In the genomic region with DNA sequence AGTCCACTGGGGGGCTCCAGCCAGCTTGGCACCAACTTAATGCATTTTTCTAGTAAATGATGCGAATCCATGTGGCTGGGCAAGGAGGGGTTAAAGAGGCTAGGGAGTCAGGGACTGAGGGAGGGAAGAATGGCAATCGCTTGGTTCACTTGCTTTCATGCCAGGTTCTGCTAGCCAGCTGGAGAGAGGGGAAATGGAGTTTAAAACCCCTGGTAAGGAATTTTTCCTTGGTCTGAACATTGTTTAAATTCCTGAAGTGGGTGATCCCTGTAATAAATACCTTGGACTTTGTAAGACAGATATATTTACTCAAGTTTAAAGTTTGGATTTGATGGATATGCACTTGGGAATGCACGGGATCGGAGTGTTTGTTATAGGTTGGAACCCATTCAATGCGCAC, we compare ENCODE assay signal across 22 cellular contexts. TPM values are rescaled to one million over a fixed set of nuclear protein-coding genes. Genes with fewer than 3 reads are reported as not detected.
DNase-seq lines count a peak whose midpoint lies in the region; ATAC-seq and TF ChIP-seq lines count a peak whose summit lies in the region.
"Had no signal": no experiment of that assay in that cellular context is flagged by ENCODE, and none has a peak within 500 bp of the region (broad histone marks: within the 10 kb centered on the region; RNA-seq: fewer than 3 reads in every experiment).

No MANE protein-coding gene starts in this region.

- CTCF ChIA-PET in activated CD8-positive, alpha-beta T cell treated with anti-CD3 and anti-CD28 coated beads for 36 hours (lab: Charles Lee), result no interaction called here

- intact Hi-C loops in activated T-helper 2 cell treated with anti-CD3 and anti-CD28 coated beads, Interferon-gamma antibody, Interleukin-2, Interleukin-4, amounts not matched to agents 10 μg/mL and 5 μg/mL and 100 μg/mL, durations not matched to agents 14 hours and 24 hours and 36 hours (cut with micrococcal nuclease), result no loop called here
- intact Hi-C loops in activated CD8-positive, alpha-beta T cell treated with anti-CD3 and anti-CD28 coated beads for 36 hours (cut with micrococcal nuclease), result loop anchor here (10.0 kb wide), 1 partner anchor 59 kb away; no protein-coding TSS in a partner anchor

- no peaks in the 10 kb centered on the region for H3K36me3 Mint-ChIP-seq in activated T-helper 2 cell treated with anti-CD3 and anti-CD28 coated beads, Interferon-gamma antibody, Interleukin-2, Interleukin-4, amounts not matched to agents 10 μg/mL and 5 μg/mL and 100 μg/mL, durations not matched to agents 14 hours and 24 hours and 36 hours (ENCODE audit: low read depth)
- no peaks in the 10 kb centered on the region for H3K36me3 Mint-ChIP-seq in activated CD8-positive, alpha-beta T cell treated with anti-CD3 and anti-CD28 coated beads for 36 hours (ENCODE audit: low read depth)
- H3K36me3 Mint-ChIP-seq: naive B cell had no signal

- no peak overlapping the region for H3K27ac Mint-ChIP-seq in activated T-helper 2 cell treated with anti-CD3 and anti-CD28 coated beads, Interferon-gamma antibody, Interleukin-2, Interleukin-4, amounts not matched to agents 10 μg/mL and 5 μg/mL and 100 μg/mL, durations not matched to agents 14 hours and 24 hours and 36 hours
- H3K27ac Mint-ChIP-seq in activated CD8-positive, alpha-beta T cell treated with anti-CD3 and anti-CD28 coated beads for 36 hours, result no peak overlapping the region
- H3K27ac Mint-ChIP-seq: activated CD4-positive, alpha-beta T cell treated with anti-CD3 and anti-CD28 coated beads, Interleukin-2, amount 10 ng/mL, durations not matched to agents 7 days and 5 days; CD4-positive, alpha-beta T cell; naive B cell had no signal

- H3K9me3 Mint-ChIP-seq in activated T-helper 2 cell treated with anti-CD3 and anti-CD28 coated beads, Interferon-gamma antibody, Interleukin-2, Interleukin-4, amounts not matched to agents 10 μg/mL and 5 μg/mL and 100 μg/mL, durations not matched to agents 14 hours and 24 hours and 36 hours, result no peaks in the 10 kb centered on the region
- no peaks in the 10 kb centered on the region for H3K9me3 Mint-ChIP-seq in activated CD8-positive, alpha-beta T cell treated with anti-CD3 and anti-CD28 coated beads for 36 hours
- H3K9me3 Mint-ChIP-seq: activated CD4-positive, alpha-beta T cell treated with anti-CD3 and anti-CD28 coated beads, Interleukin-2, amount 10 ng/mL, durations not matched to agents 7 days and 5 days; CD4-positive, alpha-beta T cell; naive B cell had no signal

- ATAC-seq in SK-N-SH treated with all-trans-retinoic acid at 6 μM for 48 hours (peak; percentile 5; the same call in 1 of the 3 replicates), HG03097 (IDR thresholded peaks at IDR 0.05; ENCODE audit: low FRiP score, unreplicated experiment) (no peak)
- ATAC-seq in activated CD8-positive, alpha-beta T cell treated with anti-CD3 and anti-CD28 coated beads for 36 hours, result no peak

- DNase-seq in A172 (ENCODE audit: low spot score) (peak; percentile 65), H4 (ENCODE audit: low spot score) (peak; percentile 35), kidney tubule cell (ENCODE audit: low spot score) (peak; percentile 48), cerebellar cortex (ENCODE audit: low spot score) (no peak)
- no peak for DNase-seq in activated T-helper 2 cell treated with anti-CD3 and anti-CD28 coated beads, Interferon-gamma antibody, Interleukin-2, Interleukin-4, amounts not matched to agents 10 μg/mL and 5 μg/mL and 100 μg/mL, durations not matched to agents 14 hours and 24 hours and 36 hours (ENCODE audit: low spot score)
- DNase-seq in activated CD8-positive, alpha-beta T cell treated with anti-CD3 and anti-CD28 coated beads for 36 hours, result no peak
- DNase-seq: 8988T; activated CD4-positive, alpha-beta T cell treated with anti-CD3 and anti-CD28 coated beads, Interleukin-2, amount 10 ng/mL, durations not matched to agents 7 days and 5 days; activated naive CD4-positive, alpha-beta T cell treated with anti-CD3 and anti-CD28 coated beads, Interleukin-2, amount 50 U/mL, for 16 hours; CD4-positive, alpha-beta T cell; dermis blood vessel endothelial cell; DMS79; naive B cell; NCI-H2081; NCI-H526; PC-9; posterior cingulate gyrus; stimulated activated naive CD4-positive, alpha-beta T cell treated with Interleukin-2 at 50 U/mL for 16 hours; trophoblast cell had no signal

- POLR2A ChIA-PET in activated CD8-positive, alpha-beta T cell treated with anti-CD3 and anti-CD28 coated beads for 36 hours (lab: Charles Lee), result no interaction called here

- no peaks in the 10 kb centered on the region for H3K27me3 Mint-ChIP-seq in activated T-helper 2 cell treated with anti-CD3 and anti-CD28 coated beads, Interferon-gamma antibody, Interleukin-2, Interleukin-4, amounts not matched to agents 10 μg/mL and 5 μg/mL and 100 μg/mL, durations not matched to agents 14 hours and 24 hours and 36 hours (ENCODE audit: low read depth)
- H3K27me3 Mint-ChIP-seq in activated CD8-positive, alpha-beta T cell treated with anti-CD3 and anti-CD28 coated beads for 36 hours, result peaks cover 6% of the 10 kb centered on the region
- H3K27me3 Mint-ChIP-seq: CD4-positive, alpha-beta T cell; naive B cell had no signal

- no peaks in the 10 kb centered on the region for H3K4me1 Mint-ChIP-seq in activated T-helper 2 cell treated with anti-CD3 and anti-CD28 coated beads, Interferon-gamma antibody, Interleukin-2, Interleukin-4, amounts not matched to agents 10 μg/mL and 5 μg/mL and 100 μg/mL, durations not matched to agents 14 hours and 24 hours and 36 hours (ENCODE audit: low read depth)
- no peaks in the 10 kb centered on the region for H3K4me1 Mint-ChIP-seq in activated CD8-positive, alpha-beta T cell treated with anti-CD3 and anti-CD28 coated beads for 36 hours (ENCODE audit: low read depth)
- H3K4me1 Mint-ChIP-seq: activated CD4-positive, alpha-beta T cell treated with anti-CD3 and anti-CD28 coated beads, Interleukin-2, amount 10 ng/mL, durations not matched to agents 7 days and 5 days; naive B cell had no signal

- H3K4me3 Mint-ChIP-seq in activated T-helper 2 cell treated with anti-CD3 and anti-CD28 coated beads, Interferon-gamma antibody, Interleukin-2, Interleukin-4, amounts not matched to agents 10 μg/mL and 5 μg/mL and 100 μg/mL, durations not matched to agents 14 hours and 24 hours and 36 hours (ENCODE audit: low read depth), result no peak overlapping the region
- no peak overlapping the region for H3K4me3 Mint-ChIP-seq in activated CD8-positive, alpha-beta T cell treated with anti-CD3 and anti-CD28 coated beads for 36 hours
- H3K4me3 Mint-ChIP-seq: activated CD4-positive, alpha-beta T cell treated with anti-CD3 and anti-CD28 coated beads, Interleukin-2, amount 10 ng/mL, durations not matched to agents 7 days and 5 days; CD4-positive, alpha-beta T cell; naive B cell had no signal

- no peak for TF ChIP-seq CTCF in activated CD8-positive, alpha-beta T cell treated with anti-CD3 and anti-CD28 coated beads for 36 hours (IDR thresholded peaks at IDR 0.05)

TF ChIP-seq in SK-N-SH treated with all-trans-retinoic acid at 6 μM for 48 hours, 23 proteins besides CTCF, POLR2A, EP300 and RAD21 (continues in another document):
- TF ChIP-seq, protein P1, sequence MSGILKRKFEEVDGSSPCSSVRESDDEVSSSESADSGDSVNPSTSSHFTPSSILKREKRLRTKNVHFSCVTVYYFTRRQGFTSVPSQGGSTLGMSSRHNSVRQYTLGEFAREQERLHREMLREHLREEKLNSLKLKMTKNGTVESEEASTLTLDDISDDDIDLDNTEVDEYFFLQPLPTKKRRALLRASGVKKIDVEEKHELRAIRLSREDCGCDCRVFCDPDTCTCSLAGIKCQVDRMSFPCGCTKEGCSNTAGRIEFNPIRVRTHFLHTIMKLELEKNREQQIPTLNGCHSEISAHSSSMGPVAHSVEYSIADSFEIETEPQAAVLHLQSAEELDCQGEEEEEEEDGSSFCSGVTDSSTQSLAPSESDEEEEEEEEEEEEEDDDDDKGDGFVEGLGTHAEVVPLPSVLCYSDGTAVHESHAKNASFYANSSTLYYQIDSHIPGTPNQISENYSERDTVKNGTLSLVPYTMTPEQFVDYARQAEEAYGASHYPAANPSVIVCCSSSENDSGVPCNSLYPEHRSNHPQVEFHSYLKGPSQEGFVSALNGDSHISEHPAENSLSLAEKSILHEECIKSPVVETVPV (CRISPR knock-in tag; IDR thresholded peaks at IDR 0.05), result no peak
- TF ChIP-seq TCF4 (CRISPR knock-in tag; IDR thresholded peaks at IDR 0.05; ENCODE audit: borderline replicate concordance) (no peak), TOX (CRISPR knock-in tag; IDR thresholded peaks at IDR 0.05; ENCODE audit: borderline replicate concordance) (no peak), SNAI2 (CRISPR knock-in tag; IDR thresholded peaks at IDR 0.05) (no peak)
- TF ChIP-seq, protein P2, sequence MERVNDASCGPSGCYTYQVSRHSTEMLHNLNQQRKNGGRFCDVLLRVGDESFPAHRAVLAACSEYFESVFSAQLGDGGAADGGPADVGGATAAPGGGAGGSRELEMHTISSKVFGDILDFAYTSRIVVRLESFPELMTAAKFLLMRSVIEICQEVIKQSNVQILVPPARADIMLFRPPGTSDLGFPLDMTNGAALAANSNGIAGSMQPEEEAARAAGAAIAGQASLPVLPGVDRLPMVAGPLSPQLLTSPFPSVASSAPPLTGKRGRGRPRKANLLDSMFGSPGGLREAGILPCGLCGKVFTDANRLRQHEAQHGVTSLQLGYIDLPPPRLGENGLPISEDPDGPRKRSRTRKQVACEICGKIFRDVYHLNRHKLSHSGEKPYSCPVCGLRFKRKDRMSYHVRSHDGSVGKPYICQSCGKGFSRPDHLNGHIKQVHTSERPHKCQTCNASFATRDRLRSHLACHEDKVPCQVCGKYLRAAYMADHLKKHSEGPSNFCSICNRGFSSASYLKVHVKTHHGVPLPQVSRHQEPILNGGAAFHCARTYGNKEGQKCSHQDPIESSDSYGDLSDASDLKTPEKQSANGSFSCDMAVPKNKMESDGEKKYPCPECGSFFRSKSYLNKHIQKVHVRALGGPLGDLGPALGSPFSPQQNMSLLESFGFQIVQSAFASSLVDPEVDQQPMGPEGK (CRISPR knock-in tag; IDR thresholded peaks at IDR 0.05; ENCODE audit: borderline replicate concordance), result no peak

RNA-seq across cellular contexts. Expression of a gene that starts 22.8 kb away (rescaled TPM):
- 0.67 TPM in 1 of 2 replicates, not detected in the other for total RNA-seq in A172 (2014; rRNA removed; shearing (Covaris generic))
- 0.33 and 0.46 TPM in 2 replicates for total RNA-seq in H4 (2014; rRNA removed; shearing (Covaris generic))
- not detected in 2 replicates for total RNA-seq in activated T-helper 2 cell treated with anti-CD3 and anti-CD28 coated beads, Interferon-gamma antibody, Interleukin-2, Interleukin-4, amounts not matched to agents 10 μg/mL and 5 μg/mL and 100 μg/mL, durations not matched to agents 14 hours and 24 hours and 36 hours
- not detected for total RNA-seq in activated CD8-positive, alpha-beta T cell treated with anti-CD3 and anti-CD28 coated beads for 36 hours
- total RNA-seq: activated CD4-positive, alpha-beta T cell treated with anti-CD3 and anti-CD28 coated beads, Interleukin-2, amount 10 ng/mL, durations not matched to agents 7 days and 5 days; CD4-positive, alpha-beta T cell; dermis blood vessel endothelial cell; liver; PC-9 had no signal

Comparison
In these comparisons a context has a peak if more than half of its experiments do, and no peak if none do; other contexts are left out.
1. DNase-seq: peak in A172 (single experiment), H4 (single experiment) and kidney tubule cell (single experiment); none in activated T-helper 2 cell treated with anti-CD3 and anti-CD28 coated beads, Interferon-gamma antibody, Interleukin-2, Interleukin-4, amounts not matched to agents 10 μg/mL and 5 μg/mL and 100 μg/mL, durations not matched to agents 14 hours and 24 hours and 36 hours (single experiment), cerebellar cortex (single experiment) and activated CD8-positive, alpha-beta T cell treated with anti-CD3 and anti-CD28 coated beads for 36 hours (single experiment).